Comparison of ENCODE assay signal across 30 cellular contexts in the genomic region with DNA sequence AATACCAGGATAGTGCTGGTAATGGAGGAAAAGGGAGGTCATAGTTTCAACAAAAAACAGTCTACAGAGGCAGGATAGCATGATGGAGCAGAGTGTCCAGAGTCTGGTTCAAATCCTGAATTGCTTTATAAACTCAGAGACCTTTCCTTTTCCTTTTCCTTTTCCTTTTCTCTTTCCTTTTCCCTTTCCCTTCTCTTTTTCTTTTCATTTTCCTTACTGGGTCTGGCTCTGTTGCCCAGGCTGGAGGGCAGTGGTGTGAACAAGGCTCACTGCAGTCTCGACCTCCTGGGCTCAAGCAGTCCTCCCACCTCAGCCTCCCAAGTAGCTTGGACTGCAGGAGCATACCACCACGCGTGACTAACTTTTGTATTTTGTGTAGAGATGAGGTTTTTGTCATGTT. TPM values are rescaled to one million over a fixed set of nuclear protein-coding genes. Genes with fewer than 3 reads are reported as not detected.
"Had no signal": no experiment of that assay in that cellular context is flagged by ENCODE, and none has a peak within 500 bp of the region (broad histone marks: within the 10 kb centered on the region; RNA-seq: fewer than 3 reads in every experiment).

No MANE protein-coding gene starts in this region.

- H3K27ac ChIP-seq: esophagus squamous epithelium, heart right ventricle, left lung, ovary, psoas muscle, skin epidermis, spleen, testis, tibial artery, upper lobe of left lung had no signal

- DNase-seq: effector CD8-positive, alpha-beta T cell; erythroblast; esophagus squamous epithelium; foreskin melanocyte; glutamatergic neuron; heart right ventricle; hippocampal formation; left cardiac atrium; left lung; mesenchymal stem cell; mucosa of descending colon; naive B cell; occipital lobe; ovary; posterior cingulate gyrus; psoas muscle; right cardiac atrium; spleen; stimulated activated CD4-positive, alpha-beta T cell treated with anti-CD3 and anti-CD28 coated beads, Interleukin-4, amount 100 ng/mL, for 4 hours; stimulated activated naive CD8-positive, alpha-beta T cell treated with anti-CD3 and anti-CD28 coated beads, Interleukin-15, Interleukin-2, amounts not matched to agents 100 U/mL and 50 U/mL, for 24 hours; substantia nigra; testis; tibial artery; upper lobe of left lung had no signal

- H3K27me3 Mint-ChIP-seq: naive B cell; stimulated activated memory B cell treated with anti-CD40 and anti-IgM and Interleukin-4, amounts not matched to agents 10 μg/mL and 1 μg/mL and 100 μg/mL, for 72 hours had no signal

- ATAC-seq: heart right ventricle; left cardiac atrium; left lung; mucosa of descending colon; psoas muscle; right cardiac atrium; stimulated activated memory B cell treated with anti-CD40 and anti-IgM and Interleukin-4, amounts not matched to agents 10 μg/mL and 1 μg/mL and 100 μg/mL, for 72 hours; stimulated activated naive CD8-positive, alpha-beta T cell treated with anti-CD3 and anti-CD28 coated beads, Interleukin-15, Interleukin-2, amounts not matched to agents 100 U/mL and 50 U/mL, for 24 hours had no signal

- H3K9me3 ChIP-seq: esophagus squamous epithelium, heart right ventricle, left lung, mucosa of descending colon, ovary, psoas muscle, spleen, testis, tibial artery, upper lobe of left lung had no signal

- H3K9me3 Mint-ChIP-seq: mesothelial cell of epicardium; naive B cell; stimulated activated memory B cell treated with anti-CD40 and anti-IgM and Interleukin-4, amounts not matched to agents 10 μg/mL and 1 μg/mL and 100 μg/mL, for 72 hours had no signal

- H3K4me1 ChIP-seq: left lung, testis, upper lobe of left lung had no signal

- H3K36me3 ChIP-seq: ovary had no signal

- H3K27me3 ChIP-seq: esophagus squamous epithelium, heart right ventricle, left lung, ovary, spleen, testis, tibial artery, upper lobe of left lung had no signal

- H3K4me3 ChIP-seq: esophagus squamous epithelium, heart right ventricle, left lung, mucosa of descending colon, ovary, psoas muscle, skin epidermis, spleen, testis, tibial artery, upper lobe of left lung had no signal

- H3K27ac Mint-ChIP-seq: mesothelial cell of epicardium; naive B cell; stimulated activated memory B cell treated with anti-CD40 and anti-IgM and Interleukin-4, amounts not matched to agents 10 μg/mL and 1 μg/mL and 100 μg/mL, for 72 hours had no signal

- H3K4me3 Mint-ChIP-seq: mesothelial cell of epicardium; stimulated activated memory B cell treated with anti-CD40 and anti-IgM and Interleukin-4, amounts not matched to agents 10 μg/mL and 1 μg/mL and 100 μg/mL, for 72 hours had no signal

RNA-seq across cellular contexts. Expression of gene KCNJ13, which starts 47.6 kb away (rescaled TPM):
- total RNA-seq: esophagus squamous epithelium, heart right ventricle, kidney epithelial cell, left cardiac atrium, left lung, lung microvascular endothelial cell, mucosa of descending colon, psoas muscle, right cardiac atrium, spleen, upper lobe of left lung had no signal
- polyA plus RNA-seq: heart right ventricle, neural cell, ovary, right cardiac atrium had no signal
